Comparison of ENCODE assay signal across 20 cellular contexts in the genomic region with DNA sequence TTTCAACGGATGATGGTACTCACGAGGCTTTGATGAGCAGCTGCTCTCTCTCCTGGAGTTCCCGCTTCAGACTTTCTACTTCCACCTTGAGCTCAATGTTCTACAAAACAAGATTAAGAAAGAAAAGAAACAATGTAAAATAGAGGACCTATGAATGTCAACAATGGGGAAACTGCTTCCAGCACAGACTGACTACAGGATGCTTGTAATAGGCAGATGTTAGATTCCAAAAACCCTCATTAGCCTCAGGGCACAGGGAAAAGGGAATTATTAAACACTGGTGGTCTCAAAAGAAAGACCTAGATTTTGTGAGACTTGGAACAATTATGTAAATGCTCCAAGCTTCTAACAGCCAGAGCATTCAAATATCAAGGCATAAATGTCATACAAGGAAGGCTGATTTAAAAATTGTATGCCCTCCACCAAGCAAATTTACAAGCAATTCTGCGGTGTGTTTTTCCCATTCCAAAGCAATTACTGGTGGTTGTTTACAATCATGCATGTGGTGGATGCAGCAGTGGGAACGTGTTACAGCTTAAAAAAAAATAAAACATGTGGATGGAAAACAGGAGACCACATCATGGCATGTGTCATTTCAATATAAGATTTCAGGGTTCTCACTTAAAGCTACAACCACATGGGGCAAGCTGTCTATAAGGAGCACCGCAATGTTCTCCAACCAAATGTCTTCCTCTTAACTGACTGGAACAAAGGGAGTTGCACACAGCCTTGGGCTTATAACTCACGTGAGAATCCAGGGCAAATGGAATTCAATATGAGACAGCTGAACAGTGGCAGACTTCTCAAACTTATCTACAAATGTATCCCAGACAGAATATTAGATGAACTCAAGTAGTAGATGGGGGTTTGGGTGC. TPM values are rescaled to one million over a fixed set of nuclear protein-coding genes. Genes with fewer than 3 reads are reported as not detected.
DNase-seq lines count a peak whose midpoint lies in the region; ATAC-seq and TF ChIP-seq lines count a peak whose summit lies in the region.
"Had no signal": no experiment of that assay in that cellular context is flagged by ENCODE, and none has a peak within 500 bp of the region (broad histone marks: within the 10 kb centered on the region; RNA-seq: fewer than 3 reads in every experiment).

No MANE protein-coding gene starts in this region.

- H3K4me3 ChIP-seq in AG10803 (ENCODE audit: low read length) = no peak overlapping the region
- H3K4me3 ChIP-seq in SK-N-MC = no peak overlapping the region
- no peak overlapping the region for H3K4me3 ChIP-seq in PC-9
- H3K4me3 ChIP-seq in aorta (ENCODE audit: low read length in 2 of 2) = no peak overlapping the region
- no peak overlapping the region for H3K4me3 ChIP-seq in psoas muscle
- H3K4me3 ChIP-seq: BLaER1 had no signal

- POLR2A ChIA-PET in PC-9 (lab: Charles Lee; ENCODE audit: unreplicated experiment) = no interaction called here

- no peaks in the 10 kb centered on the region for H3K9me2 ChIP-seq in PC-9 (ENCODE audit: insufficient read depth)

- 89% methylated on average over 7 of the region's 7 CpGs for WGBS in aorta, 2 donors
- WGBS in psoas muscle, 3 donors = 80 to 87% (median 82%) methylated on average over 7 of the region's 7 CpGs

- H3K9me3 ChIP-seq in SK-N-MC (ENCODE audit: low read depth, low read length) (no peaks in the 10 kb centered on the region), PC-9 (ENCODE audit: insufficient read depth, low read depth) (no peaks in the 10 kb centered on the region), aorta (ENCODE audit: control insufficient read depth, low read length) (no peaks in the 10 kb centered on the region), psoas muscle (no peaks in the 10 kb centered on the region)
- H3K9me3 ChIP-seq: BLaER1, Caco-2 had no signal

- no peak overlapping the region for H2AFZ ChIP-seq in PC-9

- intact Hi-C loops in PC-9 (cut with micrococcal nuclease; ENCODE audit: unreplicated experiment) (no loop called here), aorta (cut with DNase I) (no loop called here), psoas muscle (cut with DNase I) (no loop called here)

- H3K9ac ChIP-seq in SK-N-MC (ENCODE audit: insufficient read length) = no peak overlapping the region
- H3K9ac ChIP-seq: BLaER1 had no signal

- H4K20me1 ChIP-seq in PC-9 (ENCODE audit: insufficient read depth) = no peaks in the 10 kb centered on the region
- H4K20me1 ChIP-seq: BLaER1 had no signal

- CTCF ChIA-PET in PC-9 (lab: Charles Lee) = interaction anchor here (0.6 kb wide), 1 partner anchor 13 kb away, joined by 7 read pairs; no protein-coding TSS in a partner anchor

- H3K79me2 ChIP-seq in PC-9 (ENCODE audit: low read depth) = no peaks in the 10 kb centered on the region

- peak; percentile 53 for DNase-seq in AG10803 (ENCODE audit: low read depth)
- peak; percentile 35 for DNase-seq in GM04504 (ENCODE audit: low read depth)
- peak; percentile 53 for DNase-seq in SK-N-MC (ENCODE audit: low read depth, low spot score)
- DNase-seq in myocyte (ENCODE audit: low read depth) = peak; percentile 81
- no peak for DNase-seq in PC-9
- DNase-seq in aorta = no peak
- no peak for DNase-seq in psoas muscle
- no peak for DNase-seq in NCI-H1694 (lab: John Stamatoyannopoulos, UW)
- DNase-seq: Caco-2; CD4-positive, alpha-beta T cell; DMS 273 treated with DMSO at 0.1 percent for 48 hours; DMS79 treated with DMSO at 0.1 percent for 48 hours; NCI-H1092 treated with DMSO at 0.1 percent for 48 hours; NCI-H1436 treated with DMSO at 0.1 percent for 48 hours; NCI-H2029 treated with DMSO at 0.1 percent for 48 hours; NCI-H226; NCI-H510A treated with DMSO at 0.1 percent for 48 hours; NCI-H748 treated with DMSO at 0.1 percent for 48 hours; SIG-M5 had no signal

- no peak for ATAC-seq in aorta (ENCODE audit: low FRiP score)
- no peak for ATAC-seq in psoas muscle

- H3F3A ChIP-seq in PC-9 (ENCODE audit: insufficient read depth, low read depth) = no peaks in the 10 kb centered on the region

- H3K4me2 ChIP-seq in PC-9 = no peak overlapping the region
- H3K4me2 ChIP-seq: BLaER1 had no signal

- H3K4me1 ChIP-seq in PC-9 (replicated peaks; ENCODE audit: insufficient read depth) (no peaks in the 10 kb centered on the region), aorta (ENCODE audit: control insufficient read depth in 1 of 2, insufficient read depth in 2 of 2, low read length in 2 of 2) (no peaks in the 10 kb centered on the region), psoas muscle (no peaks in the 10 kb centered on the region)
- H3K4me1 ChIP-seq: BLaER1, Caco-2 had no signal

- H3K36me3 ChIP-seq in SK-N-MC (ENCODE audit: insufficient read depth, low read length) = peaks cover 88% of the 10 kb centered on the region
- H3K36me3 ChIP-seq in PC-9 (ENCODE audit: low read depth) = 0 out of 2 replicates have a peak, but pooled peaks cover 5% of the 10 kb centered on the region
- H3K36me3 ChIP-seq in aorta (ENCODE audit: control insufficient read depth in 1 of 2, insufficient read depth in 2 of 2, low read length in 1 of 2) = peaks cover 8 to 12% of the 10 kb centered on the region in 2 donors
- peaks cover 7 to 91% of the 10 kb centered on the region in 2 donors for H3K36me3 ChIP-seq in psoas muscle (ENCODE audit: insufficient read depth in 1 of 2, low read depth in 1 of 2)

- H3K27ac ChIP-seq in SK-N-MC (peak overlapping the region; percentile 49; the same call in 1 of the 2 replicates), PC-9 (no peak overlapping the region), aorta (ENCODE audit: low read depth in 1 of 2, low read length in 2 of 2) (no peak overlapping the region), psoas muscle (no peak overlapping the region)
- H3K27ac ChIP-seq: BLaER1 had no signal

- TF ChIP-seq CTCF in AG10803 (conservative IDR thresholded peaks at IDR 0.05; ENCODE audit: low read length) (no peak), PC-9 (conservative IDR thresholded peaks at IDR 0.05) (no peak), psoas muscle (IDR thresholded peaks at IDR 0.05) (no peak)

- BruUV-seq in PC-9 (replicated peaks; lab: Mats Ljungman, UMichigan) = no TSS peak

- H3K27me3 ChIP-seq in PC-9 (ENCODE audit: insufficient read depth, low read depth) (no peaks in the 10 kb centered on the region), aorta (ENCODE audit: control insufficient read depth in 1 of 2, insufficient read depth in 2 of 2, low read length in 1 of 2) (no peaks in the 10 kb centered on the region), psoas muscle (ENCODE audit: insufficient read depth in 3 of 3, low read length in 2 of 3) (no peaks in the 10 kb centered on the region)
- H3K27me3 ChIP-seq: BLaER1 had no signal

RNA-seq across cellular contexts. Expression of a gene that starts 34.0 kb away (rescaled TPM):
- 66.6 and 74.6 TPM in 2 replicates for total RNA-seq in myocyte
- polyA plus RNA-seq in myocyte (2012) = 43.9 TPM
- 113 and 138 TPM in 2 replicates for total RNA-seq in PC-9 (2021)
- total RNA-seq in aorta = 10 to 100 TPM; 54.9 to 77.7 TPM
- 100 to 1,000 TPM in 1 of 2 donors, 10 to 100 TPM in 1; 37.1 to 106 TPM for polyA plus RNA-seq in aorta
- total RNA-seq in psoas muscle = 10 to 100 TPM; 60.3 to 95.1 (median 73.3) TPM
- polyA plus RNA-seq in psoas muscle = 10 to 100 TPM; 26.0 to 45.4 (median 40.9) TPM

Comparison
In these comparisons a context has a peak if more than half of its experiments do, and no peak if none do; other contexts are left out.
1. DNase-seq: peak in AG10803 (single experiment), GM04504 (single experiment), SK-N-MC (single experiment) and myocyte (single experiment); none in PC-9 (0 of 2), aorta (0 of 2), psoas muscle (0 of 2) and NCI-H1694 (single experiment).